ENCODE assay signal across 9 cellular contexts in the genomic region with DNA sequence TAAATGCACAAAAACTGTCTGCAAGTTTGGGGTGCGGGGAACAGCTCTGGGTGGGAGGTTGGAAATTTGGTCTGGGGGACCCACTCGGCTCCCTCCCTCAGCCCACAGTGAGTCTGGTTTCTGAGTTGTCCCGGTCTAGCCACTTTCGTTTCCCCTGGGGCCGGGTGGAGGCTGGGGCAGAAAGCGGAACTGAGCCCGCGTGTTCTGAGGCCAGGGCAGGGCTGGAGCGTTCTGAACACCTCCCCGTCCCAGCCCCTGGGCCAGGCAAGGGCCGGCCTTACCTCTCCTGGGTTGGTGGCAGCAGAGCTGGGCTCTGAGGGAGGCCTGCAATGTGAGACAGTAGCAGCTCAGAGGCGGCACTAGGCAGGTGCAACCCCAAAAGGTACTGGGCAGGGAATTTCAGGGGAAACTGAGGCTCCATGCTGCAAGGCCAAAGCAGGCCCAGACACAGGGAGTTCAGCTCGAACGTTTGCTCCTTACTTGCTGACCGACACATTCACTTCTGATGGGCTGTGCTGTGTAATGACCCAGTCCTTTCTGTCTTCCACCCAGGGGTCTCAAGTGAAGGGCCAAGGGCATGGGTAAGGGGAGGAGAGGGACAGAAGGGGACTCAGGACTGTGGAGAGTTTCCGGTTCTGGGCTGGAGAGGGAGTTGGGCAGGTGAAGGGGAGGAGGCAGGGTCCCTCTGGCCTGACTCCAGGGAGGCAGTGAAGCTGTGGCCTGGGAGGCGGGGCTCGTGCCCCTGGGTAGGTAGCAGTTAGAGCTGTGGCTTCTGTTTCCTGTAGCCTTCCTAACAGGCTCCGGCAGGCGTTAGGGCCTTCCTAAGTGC. TPM values are rescaled to one million over a fixed set of nuclear protein-coding genes. Genes with fewer than 3 reads are reported as not detected.
DNase-seq lines count a peak whose midpoint lies in the region; ATAC-seq and TF ChIP-seq lines count a peak whose summit lies in the region.
"Had no signal": no experiment of that assay in that cellular context is flagged by ENCODE, and none has a peak within 500 bp of the region (broad histone marks: within the 10 kb centered on the region; RNA-seq: fewer than 3 reads in every experiment).

No MANE protein-coding gene starts in this region.

- H3K9ac ChIP-seq in SK-N-SH = no peak overlapping the region

- POLR2A ChIA-PET in SK-N-SH (lab: Yijun Ruan, JAX) = no interaction called here
- POLR2A ChIA-PET in HEK293 (lab: Yijun Ruan, JAX) = interaction anchor here (0.6 kb wide), 1 partner anchor 10 kb away, joined by 3 read pairs; no protein-coding TSS in a partner anchor

- peak overlapping the region; percentile 57 for H3K27ac Mint-ChIP-seq in stimulated activated naive CD8-positive, alpha-beta T cell treated with anti-CD3 and anti-CD28 coated beads, Interleukin-15, Interleukin-2, amounts not matched to agents 100 ng/mL and 50 ng/mL, for 24 hours

- WGBS in SK-N-SH (ENCODE audit: low lambda C conversion rate) = 85% methylated on average over 20 of the region's 20 CpGs
- 69% methylated on average over 9 of the region's 20 CpGs for WGBS in esophagus muscularis mucosa

- H3K36me3 ChIP-seq in SK-N-SH (replicated peaks in 1 of 2; ENCODE audit: control insufficient read depth in 1 of 2, insufficient read depth in 2 of 2, low read length in 1 of 2) (no peaks in the 10 kb centered on the region), HEK293 (ENCODE audit: control insufficient read depth in 2 of 2, insufficient read depth in 1 of 2, low read length in 2 of 2) (no peaks in the 10 kb centered on the region; a peak in 1 of 3 replicates), esophagus muscularis mucosa (no peaks in the 10 kb centered on the region)

- H3K27ac ChIP-seq in SK-N-SH (ENCODE audit: low read depth in 2 of 2, low read length in 1 of 2) (no peak overlapping the region), HEK293 (ENCODE audit: extremely low read depth, low read depth, low read length) (no peak overlapping the region), esophagus muscularis mucosa (replicated peaks in 1 of 4) (peak overlapping the region in 2 of 4 donors; percentile 7 to 31)
- H3K27ac ChIP-seq: A549 had no signal

- ATAC-seq in SK-N-SH treated with all-trans-retinoic acid at 6 μM for 48 hours = no peak
- ATAC-seq: A549 had no signal

- H3K27me3 ChIP-seq in SK-N-SH (ENCODE audit: insufficient read depth) (peaks cover 27% of the 10 kb centered on the region), esophagus muscularis mucosa (peaks cover 0 to 61% (median 13%) of the 10 kb centered on the region in 4 donors)

- H2AFZ ChIP-seq in SK-N-SH (ENCODE audit: low read depth) = no peak overlapping the region

- H3K4me1 ChIP-seq in SK-N-SH (ENCODE audit: control insufficient read depth in 1 of 2, insufficient read depth in 2 of 2, low read depth in 1 of 2, low read length in 1 of 2) (peaks cover 3 to 11% of the 10 kb centered on the region in 2 experiments; a peak in 1 of 4 replicates), HEK293 (ENCODE audit: control insufficient read depth, insufficient read depth, low read length) (no peaks in the 10 kb centered on the region), esophagus muscularis mucosa (peaks cover 11 to 20% (median 20%) of the 10 kb centered on the region in 4 donors)

- H3K27me3 Mint-ChIP-seq in stimulated activated naive CD8-positive, alpha-beta T cell treated with anti-CD3 and anti-CD28 coated beads, Interleukin-15, Interleukin-2, amounts not matched to agents 100 ng/mL and 50 ng/mL, for 24 hours = peaks cover 14% of the 10 kb centered on the region

- no peaks in the 10 kb centered on the region for H4K20me1 ChIP-seq in SK-N-SH (ENCODE audit: insufficient read depth)

- TF ChIP-seq RAD21 in SK-N-SH (IDR thresholded peaks at IDR 0.05; ENCODE audit: low read length) = no peak

- H3F3A ChIP-seq in SK-N-SH (replicated peaks; ENCODE audit: insufficient read depth) = peaks cover 3% of the 10 kb centered on the region

- H3K36me3 Mint-ChIP-seq in stimulated activated naive CD8-positive, alpha-beta T cell treated with anti-CD3 and anti-CD28 coated beads, Interleukin-15, Interleukin-2, amounts not matched to agents 100 ng/mL and 50 ng/mL, for 24 hours (ENCODE audit: low read depth) = no peaks in the 10 kb centered on the region

- DNase-seq in SK-N-SH (peak; percentile 39), MV-4-11 (lab: John Stamatoyannopoulos, UW) (peak; percentile 91), esophagus muscularis mucosa (ENCODE audit: extremely low spot score) (no peak), LoVo (ENCODE audit: low spot score) (no peak), NCI-H226 (no peak)

- peaks cover 24% of the 10 kb centered on the region for H3K4me1 Mint-ChIP-seq in stimulated activated naive CD8-positive, alpha-beta T cell treated with anti-CD3 and anti-CD28 coated beads, Interleukin-15, Interleukin-2, amounts not matched to agents 100 ng/mL and 50 ng/mL, for 24 hours (ENCODE audit: low read depth)

- no peaks in the 10 kb centered on the region for H3K9me3 Mint-ChIP-seq in stimulated activated naive CD8-positive, alpha-beta T cell treated with anti-CD3 and anti-CD28 coated beads, Interleukin-15, Interleukin-2, amounts not matched to agents 100 ng/mL and 50 ng/mL, for 24 hours

- TF ChIP-seq EP300 in SK-N-SH (IDR thresholded peaks at IDR 0.05; ENCODE audit: borderline replicate concordance in 1 of 2, low read depth in 1 of 2, low read length in 1 of 2) (no peak), esophagus muscularis mucosa (IDR thresholded peaks at IDR 0.05) (no peak)

- H3K9me2 ChIP-seq in SK-N-SH = no peaks in the 10 kb centered on the region

- intact Hi-C loops in esophagus muscularis mucosa (cut with DNase I) = no loop called here

- H3K9me3 ChIP-seq in SK-N-SH (no peaks in the 10 kb centered on the region), HEK293 (ENCODE audit: control insufficient read depth, insufficient read depth, low read depth, low read length) (no peaks in the 10 kb centered on the region), esophagus muscularis mucosa (no peaks in the 10 kb centered on the region)
- H3K9me3 ChIP-seq: A549 had no signal

- TF ChIP-seq CTCF in SK-N-SH (IDR thresholded peaks at IDR 0.05) (no peak), HEK293 (tag by site-specific recombination; IDR thresholded peaks at IDR 0.05) (no peak), esophagus muscularis mucosa (IDR thresholded peaks at IDR 0.05) (no peak)

- no peak overlapping the region for H3K4me2 ChIP-seq in SK-N-SH
- H3K4me2 ChIP-seq: A549 had no signal

- no peaks in the 10 kb centered on the region for H3K79me2 ChIP-seq in SK-N-SH (ENCODE audit: insufficient read depth)

- TF ChIP-seq POLR2A in esophagus muscularis mucosa (IDR thresholded peaks at IDR 0.05; ENCODE audit: low read depth) = no peak

- H3K4me3 Mint-ChIP-seq in stimulated activated naive CD8-positive, alpha-beta T cell treated with anti-CD3 and anti-CD28 coated beads, Interleukin-15, Interleukin-2, amounts not matched to agents 100 ng/mL and 50 ng/mL, for 24 hours = peak overlapping the region; percentile 61

- CTCF ChIA-PET in SK-N-SH (lab: Yijun Ruan, JAX) (interaction anchor here (1.2 to 2.5 kb wide), 7 partner anchors 14 to 151 kb away, joined by 3 to 12 read pairs (median 4); no protein-coding TSS in a partner anchor), HEK293 (lab: Yijun Ruan, JAX) (interaction anchor here (0.7 to 1.1 kb wide), 2 partner anchors 57 to 151 kb away, joined by 6 to 8 read pairs; no protein-coding TSS in a partner anchor)

- H3K4me3 ChIP-seq in SK-N-SH (ENCODE audit: low read depth in 2 of 2, low read length in 1 of 2) (no peak overlapping the region), HEK293 (ENCODE audit: low read depth, low read length) (no peak overlapping the region), esophagus muscularis mucosa (peak overlapping the region; percentile 7 to 68 (median 14))
- H3K4me3 ChIP-seq: A549 had no signal

TF ChIP-seq in SK-N-SH, 30 proteins besides CTCF, POLR2A, EP300 and RAD21 (continues in another document):
- TF ChIP-seq, protein P1, sequence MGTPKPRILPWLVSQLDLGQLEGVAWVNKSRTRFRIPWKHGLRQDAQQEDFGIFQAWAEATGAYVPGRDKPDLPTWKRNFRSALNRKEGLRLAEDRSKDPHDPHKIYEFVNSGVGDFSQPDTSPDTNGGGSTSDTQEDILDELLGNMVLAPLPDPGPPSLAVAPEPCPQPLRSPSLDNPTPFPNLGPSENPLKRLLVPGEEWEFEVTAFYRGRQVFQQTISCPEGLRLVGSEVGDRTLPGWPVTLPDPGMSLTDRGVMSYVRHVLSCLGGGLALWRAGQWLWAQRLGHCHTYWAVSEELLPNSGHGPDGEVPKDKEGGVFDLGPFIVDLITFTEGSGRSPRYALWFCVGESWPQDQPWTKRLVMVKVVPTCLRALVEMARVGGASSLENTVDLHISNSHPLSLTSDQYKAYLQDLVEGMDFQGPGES (IDR thresholded peaks at IDR 0.05; ENCODE audit: low read depth, low read length) = no peak

TF ChIP-seq in SK-N-SH treated with all-trans-retinoic acid at 6 μM for 48 hours, 23 proteins besides CTCF, POLR2A, EP300 and RAD21 (continues in another document):
- no peak for TF ChIP-seq CSDC2 (CRISPR knock-in tag; IDR thresholded peaks at IDR 0.05)
- no peak for TF ChIP-seq SNAI2 (CRISPR knock-in tag; IDR thresholded peaks at IDR 0.05)
- TF ChIP-seq RARB (CRISPR knock-in tag; IDR thresholded peaks at IDR 0.05) = no peak
- TF ChIP-seq ZFP30 (CRISPR knock-in tag; IDR thresholded peaks at IDR 0.05) = no peak
- no peak for TF ChIP-seq TCF4 (CRISPR knock-in tag; IDR thresholded peaks at IDR 0.05; ENCODE audit: borderline replicate concordance)

TF ChIP-seq in HEK293, 187 proteins besides CTCF, POLR2A, EP300 and RAD21:
- no peak for TF ChIP-seq ZNF561 (tag by site-specific recombination; IDR thresholded peaks at IDR 0.05; ENCODE audit: borderline replicate concordance)
- TF ChIP-seq OSR2 (tag by site-specific recombination; IDR thresholded peaks at IDR 0.05) = peak; percentile 84
- peak; percentile 41; the same call in 1 of the 2 replicates for TF ChIP-seq ZNF341 (tag by site-specific recombination; IDR thresholded peaks at IDR 0.05; ENCODE audit: low read depth)
- TF ChIP-seq ZNF747 (tag by site-specific recombination; IDR thresholded peaks at IDR 0.05) = no peak

RNA-seq across cellular contexts. Expression of a gene that starts 3.0 kb away (rescaled TPM):
- polyA plus RNA-seq in SK-N-SH (2012; rRNA removed) = 0.62 and 1.0 TPM in 2 replicates
- 0.22 and 0.41 TPM in 2 replicates for polyA plus RNA-seq in SK-N-SH (2012; cell fraction: cytosol; rRNA removed)
- 4.6 and 5.5 TPM in 2 replicates for polyA plus RNA-seq in SK-N-SH (2012; cell fraction: nucleus; rRNA removed)
- total RNA-seq in esophagus muscularis mucosa = 10 to 100 TPM in 1 of 4 donors, 1 to 10 TPM in 3; 7.6 to 14.5 (median 8.6) TPM

RNA-seq across cellular contexts. Expression of a gene that starts 30.2 kb away (rescaled TPM):
- polyA plus RNA-seq in SK-N-SH (2012; rRNA removed) = not detected in 2 replicates
- 0.01 TPM in 1 of 2 replicates, not detected in the other for polyA plus RNA-seq in SK-N-SH (2012; cell fraction: cytosol; rRNA removed)
- polyA plus RNA-seq in SK-N-SH (2012; cell fraction: nucleus; rRNA removed) = 0.08 and 0.11 TPM in 2 replicates
- total RNA-seq in esophagus muscularis mucosa = under 1 TPM in 3 of 4 donors, not detected in 1; 0.13 to 0.66 (median 0.29) TPM

Comparison
In these comparisons a context has a peak if more than half of its experiments do, and no peak if none do; other contexts are left out.
1. DNase-seq: peak in SK-N-SH (single experiment) and MV-4-11 (single experiment); none in esophagus muscularis mucosa (single experiment), LoVo (single experiment) and NCI-H226 (single experiment).
2. H3K4me3 ChIP-seq: peak in esophagus muscularis mucosa (4 of 4); none in SK-N-SH (0 of 2) and HEK293 (single experiment).